26 cellular contexts compared by ENCODE assay signal in the genomic region with DNA sequence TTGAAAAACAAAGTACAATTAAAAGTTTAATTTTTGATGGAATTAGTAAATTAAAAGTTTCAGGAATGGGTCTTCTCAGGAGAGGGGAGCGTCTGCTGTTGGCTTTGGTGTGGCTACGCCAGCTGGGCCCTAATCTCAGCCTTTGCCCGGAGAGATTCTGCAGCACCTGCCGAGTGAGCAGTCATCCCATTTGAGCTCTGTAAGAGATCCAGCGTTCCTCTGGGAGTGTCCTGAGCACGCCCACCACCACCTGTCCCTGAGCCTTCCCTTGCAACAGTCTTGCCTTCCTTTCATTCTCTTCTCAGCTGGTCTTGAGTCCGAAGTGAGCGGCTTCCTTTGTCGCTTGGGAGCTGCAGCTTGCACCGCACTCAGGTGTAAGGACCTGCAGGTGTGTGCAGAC.
"Had no signal": no experiment of that assay in that cellular context is flagged by ENCODE, and none has a peak within 500 bp of the region (broad histone marks: within the 10 kb centered on the region; RNA-seq: fewer than 3 reads in every experiment).

No MANE protein-coding gene starts in this region.

- H3K27ac ChIP-seq: breast epithelium, colonic mucosa, dorsolateral prefrontal cortex, esophagus muscularis mucosa, hepatocyte, ovary, prostate gland, right atrium auricular region, thyroid gland, upper lobe of right lung had no signal

- H3K27me3 ChIP-seq: colonic mucosa, dorsolateral prefrontal cortex, hepatocyte, ovary, right atrium auricular region, thyroid gland had no signal

- H3K4me1 Mint-ChIP-seq: activated CD4-positive, alpha-beta memory T cell treated with anti-CD3 and anti-CD28 coated beads, Interleukin-2, amount 10 ng/mL, durations not matched to agents 7 days and 5 days; activated naive CD8-positive, alpha-beta T cell treated with anti-CD3 and anti-CD28 coated beads, Interleukin-2, amount 10 ng/mL, durations not matched to agents 7 days and 5 days had no signal

- H3K4me3 Mint-ChIP-seq: activated CD4-positive, alpha-beta memory T cell treated with anti-CD3 and anti-CD28 coated beads, Interleukin-2, amount 10 ng/mL, durations not matched to agents 7 days and 5 days; activated naive CD4-positive, alpha-beta T cell treated with anti-CD3 and anti-CD28 coated beads for 36 hours; activated naive CD8-positive, alpha-beta T cell treated with anti-CD3 and anti-CD28 coated beads, Interleukin-2, amount 10 ng/mL, durations not matched to agents 7 days and 5 days; activated T-cell treated with anti-CD3 and anti-CD28 coated beads, Interleukin-2, amount 50 U/mL, for 72 hours; effector memory CD8-positive, alpha-beta T cell; natural killer cell treated with Interleukin-12 subunit alpha and Interleukin-12 subunit beta and Interleukin-15 and Interleukin-18, amount 100 ng/mL, for 72 hours had no signal

- DNase-seq: activated CD4-positive, alpha-beta memory T cell treated with anti-CD3 and anti-CD28 coated beads, Interleukin-2, amount 10 ng/mL, durations not matched to agents 7 days and 5 days; activated CD4-positive, alpha-beta T cell treated with anti-CD3 and anti-CD28 coated beads for 48 hours; activated effector memory CD4-positive, alpha-beta T cell treated with Interleukin-2 at 50 U/mL for 16 hours; activated naive CD4-positive, alpha-beta T cell treated with anti-CD3 and anti-CD28 coated beads for 36 hours; activated naive CD8-positive, alpha-beta T cell treated with anti-CD3 and anti-CD28 coated beads, Interleukin-2, amount 10 ng/mL, durations not matched to agents 7 days and 5 days; activated T-cell treated with anti-CD3 and anti-CD28 coated beads, Interleukin-2, amount 50 U/mL, for 72 hours; amniotic stem cell; colonic mucosa; dorsolateral prefrontal cortex; effector memory CD8-positive, alpha-beta T cell; glutamatergic neuron; left ventricle myocardium superior; mammary epithelial cell; midbrain; ovary; stimulated activated CD4-positive, alpha-beta T cell treated with anti-CD3 and anti-CD28 coated beads, Interleukin-12 subunit alpha, Interleukin-12 subunit beta, amount 100 ng/mL, for 4 hours; stimulated activated CD4-positive, alpha-beta T cell treated with anti-CD3 and anti-CD28 coated beads, Interleukin-4, amount 100 ng/mL, for 4 hours; stimulated activated naive CD8-positive, alpha-beta T cell treated with anti-CD3 and anti-CD28 coated beads, Interleukin-15, Interleukin-2, amounts not matched to agents 100 U/mL and 50 U/mL, for 24 hours; thyroid gland; upper lobe of right lung had no signal

- H3K4me3 ChIP-seq: breast epithelium, colonic mucosa, dorsolateral prefrontal cortex, esophagus muscularis mucosa, hepatocyte, ovary, prostate gland, right atrium auricular region, thyroid gland, upper lobe of right lung had no signal

- H3K9me3 ChIP-seq: breast epithelium, colonic mucosa, ovary, prostate gland, right atrium auricular region, thyroid gland, upper lobe of right lung had no signal

- H3K27me3 Mint-ChIP-seq: activated CD4-positive, alpha-beta memory T cell treated with anti-CD3 and anti-CD28 coated beads, Interleukin-2, amount 10 ng/mL, durations not matched to agents 7 days and 5 days had no signal

- H3K27ac Mint-ChIP-seq: activated CD4-positive, alpha-beta memory T cell treated with anti-CD3 and anti-CD28 coated beads, Interleukin-2, amount 10 ng/mL, durations not matched to agents 7 days and 5 days; activated naive CD4-positive, alpha-beta T cell treated with anti-CD3 and anti-CD28 coated beads for 36 hours; activated naive CD8-positive, alpha-beta T cell treated with anti-CD3 and anti-CD28 coated beads, Interleukin-2, amount 10 ng/mL, durations not matched to agents 7 days and 5 days; activated T-cell treated with anti-CD3 and anti-CD28 coated beads, Interleukin-2, amount 50 U/mL, for 72 hours; effector memory CD8-positive, alpha-beta T cell; natural killer cell treated with Interleukin-12 subunit alpha and Interleukin-12 subunit beta and Interleukin-15 and Interleukin-18, amount 100 ng/mL, for 72 hours had no signal

- H3K36me3 ChIP-seq: breast epithelium, colonic mucosa, esophagus muscularis mucosa, ovary, prostate gland, right atrium auricular region, thyroid gland, upper lobe of right lung had no signal

- H3K36me3 Mint-ChIP-seq: activated naive CD8-positive, alpha-beta T cell treated with anti-CD3 and anti-CD28 coated beads, Interleukin-2, amount 10 ng/mL, durations not matched to agents 7 days and 5 days; natural killer cell treated with Interleukin-12 subunit alpha and Interleukin-12 subunit beta and Interleukin-15 and Interleukin-18, amount 100 ng/mL, for 72 hours had no signal

- H3K9me3 Mint-ChIP-seq: activated CD4-positive, alpha-beta memory T cell treated with anti-CD3 and anti-CD28 coated beads, Interleukin-2, amount 10 ng/mL, durations not matched to agents 7 days and 5 days; activated naive CD4-positive, alpha-beta T cell treated with anti-CD3 and anti-CD28 coated beads for 36 hours; activated naive CD8-positive, alpha-beta T cell treated with anti-CD3 and anti-CD28 coated beads, Interleukin-2, amount 10 ng/mL, durations not matched to agents 7 days and 5 days; natural killer cell treated with Interleukin-12 subunit alpha and Interleukin-12 subunit beta and Interleukin-15 and Interleukin-18, amount 100 ng/mL, for 72 hours had no signal

- H3K4me1 ChIP-seq: breast epithelium, colonic mucosa, esophagus muscularis mucosa, prostate gland, right atrium auricular region, thyroid gland, upper lobe of right lung had no signal
